ENCODE assay signal across 18 cellular contexts in the genomic region with DNA sequence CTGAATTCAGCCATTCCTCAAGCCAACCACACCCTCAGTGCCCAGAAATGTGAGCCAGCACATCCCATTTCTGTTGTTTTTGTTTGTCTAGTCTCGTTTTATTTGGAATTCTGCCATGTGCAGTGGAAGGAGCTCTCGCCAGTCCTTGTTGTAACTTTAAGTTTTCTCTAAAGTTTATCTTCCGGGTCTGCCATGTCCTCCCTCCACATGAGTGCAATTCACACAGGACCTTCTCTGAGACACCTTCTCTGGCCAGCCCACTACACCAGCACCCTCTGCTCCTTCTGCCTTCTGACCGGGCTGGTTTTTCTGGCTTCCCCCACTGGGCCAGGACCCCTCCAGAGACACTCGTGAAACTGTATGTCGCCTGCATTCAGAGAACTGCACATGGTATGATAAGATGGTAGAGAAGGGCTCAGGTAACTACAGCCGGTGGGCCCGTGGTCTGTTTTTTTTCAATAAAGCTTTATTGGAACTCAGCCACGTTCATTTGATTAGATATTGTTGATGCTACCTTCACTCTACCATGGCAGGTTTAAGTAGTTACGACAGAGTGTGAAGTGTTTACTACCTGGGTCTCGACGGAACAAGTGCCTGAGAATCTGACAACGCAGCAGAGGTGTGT.
DNase-seq lines count a peak whose midpoint lies in the region; ATAC-seq, FAIRE-seq and TF ChIP-seq lines count a peak whose summit lies in the region.
"Had no signal": no experiment of that assay in that cellular context is flagged by ENCODE, and none has a peak within 500 bp of the region (broad histone marks: within the 10 kb centered on the region; RNA-seq: fewer than 3 reads in every experiment).

No MANE protein-coding gene starts in this region.

- no peaks in the 10 kb centered on the region for H3K9me3 ChIP-seq in osteoblast (ENCODE audit: low read depth, low read length)
- H3K9me3 ChIP-seq: BE2C had no signal

- H4K20me1 ChIP-seq in osteoblast (ENCODE audit: insufficient read depth, low read length) = no peaks in the 10 kb centered on the region

- peak; percentile 53 for FAIRE-seq in urothelium cell line (lab: Jason Lieb, UNC)
- FAIRE-seq: GM18507, RCC 7860 had no signal

- TF ChIP-seq POLR2A in erythroblast (IDR thresholded peaks at IDR 0.05; ENCODE audit: low read length) = no peak

- H3K36me3 ChIP-seq in osteoblast (ENCODE audit: insufficient read depth, low read length) = no peaks in the 10 kb centered on the region
- H3K36me3 ChIP-seq: BE2C had no signal

- H3K4me3 Mint-ChIP-seq in stimulated activated naive CD8-positive, alpha-beta T cell treated with anti-CD3 and anti-CD28 coated beads, Interleukin-15, amount 100 ng/mL, for 72 hours = no peak overlapping the region
- H3K4me3 Mint-ChIP-seq: CD8-positive, alpha-beta memory T cell had no signal

- TF ChIP-seq CTCF in osteoblast (IDR thresholded peaks at IDR 0.05; ENCODE audit: extremely low read depth, low read depth, low read length) = no peak

- DNase-seq in stimulated activated naive CD8-positive, alpha-beta T cell treated with anti-CD3 and anti-CD28 coated beads, Interleukin-15, amount 100 ng/mL, for 72 hours = no peak
- no peak for DNase-seq in stimulated activated naive CD8-positive, alpha-beta T cell treated with anti-CD3 and anti-CD28 coated beads, Interleukin-15, Interleukin-2, amounts not matched to agents 100 U/mL and 50 U/mL, for 24 hours
- peak; percentile 37 for DNase-seq in RPMI8226
- no peak for DNase-seq in osteoblast (ENCODE audit: insufficient read length, low spot score, missing footprints)
- no peak for DNase-seq in urothelium cell line (ENCODE audit: low spot score)
- DNase-seq in erythroblast (lab: John Stamatoyannopoulos, UW) = no peak
- no peak for DNase-seq in AG08395 (ENCODE audit: low spot score)
- DNase-seq in NCI-H748 (lab: John Stamatoyannopoulos, UW; ENCODE audit: unreplicated experiment) = no peak
- DNase-seq: BE2C, DMS 273 treated with DMSO at 0.1 percent for 48 hours, Karpas-422, NCI-H1417 treated with DMSO at 0.1 percent for 48 hours, NCI-H2081 treated with DMSO at 0.1 percent for 48 hours, NCI-H446, SHP77 treated with DMSO at 0.1 percent for 48 hours had no signal

- H3K9me3 Mint-ChIP-seq in stimulated activated naive CD8-positive, alpha-beta T cell treated with anti-CD3 and anti-CD28 coated beads, Interleukin-15, amount 100 ng/mL, for 72 hours = no peaks in the 10 kb centered on the region
- H3K9me3 Mint-ChIP-seq: CD8-positive, alpha-beta memory T cell had no signal

- H3K27ac Mint-ChIP-seq in stimulated activated naive CD8-positive, alpha-beta T cell treated with anti-CD3 and anti-CD28 coated beads, Interleukin-15, amount 100 ng/mL, for 72 hours = peak overlapping the region; percentile 19 to 94
- H3K27ac Mint-ChIP-seq: CD8-positive, alpha-beta memory T cell had no signal

- H3K27ac ChIP-seq in osteoblast (ENCODE audit: low read depth, low read length) = no peak overlapping the region

- ATAC-seq in stimulated activated naive CD8-positive, alpha-beta T cell treated with anti-CD3 and anti-CD28 coated beads, Interleukin-15, amount 100 ng/mL, for 72 hours = no peak
- ATAC-seq in stimulated activated naive CD8-positive, alpha-beta T cell treated with anti-CD3 and anti-CD28 coated beads, Interleukin-15, Interleukin-2, amounts not matched to agents 100 U/mL and 50 U/mL, for 24 hours = no peak

- peaks cover 5% of the 10 kb centered on the region for H3K4me1 ChIP-seq in osteoblast (ENCODE audit: insufficient read depth, low read length)
- H3K4me1 ChIP-seq: BE2C had no signal

- peak overlapping the region; percentile 33 for H3K4me2 ChIP-seq in osteoblast (ENCODE audit: insufficient read depth, low read length)

- no peaks in the 10 kb centered on the region for H3K79me2 ChIP-seq in osteoblast (ENCODE audit: insufficient read depth, low read length)

- H3K27me3 ChIP-seq in osteoblast (ENCODE audit: insufficient read depth, low read length) = no peaks in the 10 kb centered on the region
- H3K27me3 ChIP-seq: BE2C had no signal

- no peaks in the 10 kb centered on the region for H3K4me1 Mint-ChIP-seq in stimulated activated naive CD8-positive, alpha-beta T cell treated with anti-CD3 and anti-CD28 coated beads, Interleukin-15, amount 100 ng/mL, for 72 hours
- H3K4me1 Mint-ChIP-seq: CD8-positive, alpha-beta memory T cell had no signal

- H3K4me3 ChIP-seq in osteoblast (ENCODE audit: insufficient read depth, low read length) = no peak overlapping the region

- H3K27me3 Mint-ChIP-seq in stimulated activated naive CD8-positive, alpha-beta T cell treated with anti-CD3 and anti-CD28 coated beads, Interleukin-15, amount 100 ng/mL, for 72 hours = peaks cover 30% of the 10 kb centered on the region

- H2AFZ ChIP-seq in osteoblast (ENCODE audit: low read length) = peak overlapping the region; percentile 67
